8 cellular contexts compared by ENCODE assay signal in genomic region chr10:24209946-24210491, GRCh38. TPM values are rescaled to one million over a fixed set of nuclear protein-coding genes. Genes with fewer than 3 reads are reported as not detected.
DNase-seq lines count a peak whose midpoint lies in the region; ATAC-seq, FAIRE-seq and TF ChIP-seq lines count a peak whose summit lies in the region.

No MANE protein-coding gene starts in this region.

- H3K36me3 ChIP-seq in mucosa of descending colon (ENCODE audit: low read depth) (no peaks in the 10 kb centered on the region), transverse colon (no peaks in the 10 kb centered on the region)

- TF ChIP-seq EP300 in transverse colon (IDR thresholded peaks at IDR 0.05; ENCODE audit: low read depth), result no peak

- H3K9me3 ChIP-seq in mucosa of descending colon (no peaks in the 10 kb centered on the region), transverse colon (no peaks in the 10 kb centered on the region)

- H3K27ac Mint-ChIP-seq in chondrocyte (ENCODE audit: unreplicated experiment), result peak overlapping the region; percentile 45

- H3K27me3 Mint-ChIP-seq in chondrocyte (ENCODE audit: low read depth), result peaks cover 8% of the 10 kb centered on the region

- whole genome bisulfite sequencing in transverse colon (ENCODE audit: low coverage in 1 of 2), 2 donors, result 0 to 10% methylated on average over 3 to 10 of the region's 12 CpGs

- no peaks in the 10 kb centered on the region for H3K27me3 ChIP-seq in transverse colon

- H3K4me3 Mint-ChIP-seq in chondrocyte (ENCODE audit: unreplicated experiment), result peak overlapping the region; percentile 83

- ATAC-seq in GM18505 (IDR thresholded peaks at IDR 0.05; ENCODE audit: unreplicated experiment), result peak; percentile 68
- ATAC-seq in mucosa of descending colon, result peak; percentile 33

- H3K4me1 ChIP-seq in mucosa of descending colon (ENCODE audit: low read depth) (peaks cover 23% of the 10 kb centered on the region), transverse colon (peaks cover 16 to 43% (median 35%) of the 10 kb centered on the region in 4 donors)

- TF ChIP-seq CTCF in LNCaP clone FGC (IDR thresholded peaks at IDR 0.05; ENCODE audit: control insufficient read depth, extremely low read depth, insufficient read depth) (no peak), chondrocyte (IDR thresholded peaks at IDR 0.05) (no peak), mucosa of descending colon (IDR thresholded peaks at IDR 0.05) (no peak), transverse colon (IDR thresholded peaks at IDR 0.05) (no peak)

- H3K4me1 Mint-ChIP-seq in chondrocyte (ENCODE audit: low read depth), result peaks cover 28% of the 10 kb centered on the region

- peak overlapping the region; percentile 81 to 89 (median 87) for H3K27ac ChIP-seq in transverse colon

- peak overlapping the region; percentile 55 for H3K4me3 ChIP-seq in LNCaP clone FGC (ENCODE audit: low read depth, low read length)
- H3K4me3 ChIP-seq in mucosa of descending colon, result no peak overlapping the region
- H3K4me3 ChIP-seq in transverse colon, result peak overlapping the region in 3 of 4 donors; percentile 46 to 75 (median 58)

- peak; percentile 66 for FAIRE-seq in H54 (lab: Jason Lieb, UNC)

- intact Hi-C loops in mucosa of descending colon (cut with DNase I, micrococcal nuclease) (no loop called here), transverse colon (cut with DNase I; ENCODE audit: low total_unique reads) (no loop called here)

- no peaks in the 10 kb centered on the region for H3K36me3 Mint-ChIP-seq in chondrocyte (ENCODE audit: low read depth)

- H3K9me3 Mint-ChIP-seq in chondrocyte (ENCODE audit: low read depth), result no peaks in the 10 kb centered on the region

- TF ChIP-seq POLR2A in GM18505 (IDR thresholded peaks at IDR 0.05; ENCODE audit: borderline replicate concordance, extremely low read depth, insufficient read depth, insufficient read length), result no peak
- TF ChIP-seq POLR2A in H54 (IDR thresholded peaks at IDR 0.05; ENCODE audit: low read depth, low read length), result no peak
- no peak for TF ChIP-seq POLR2A in transverse colon (IDR thresholded peaks at IDR 0.05)

- in situ Hi-C loops in transverse colon (cut with MboI; ENCODE audit: low pct_ligation_motif_present in 1 of 4, low pct_unique_long_range_greater_than_20kb in 1 of 4, low sequenced_read_pairs in 3 of 4), result loop anchor here in 2 of 4 donors (25.0 kb wide), 2 partner anchors 302 to 898 kb away; no protein-coding TSS in a partner anchor

- peak; percentile 18 for DNase-seq in H54 (ENCODE audit: insufficient read length, low spot score)
- DNase-seq in LNCaP clone FGC (ENCODE audit: low read depth), result no peak
- no peak for DNase-seq in chondrocyte (ENCODE audit: low spot score)
- DNase-seq in mucosa of descending colon, result no peak
- no peak for DNase-seq in transverse colon
- DNase-seq in DMS153 treated with DMSO at 0.1 percent for 48 hours (lab: John Stamatoyannopoulos, UW; ENCODE audit: unreplicated experiment), result no peak
- DNase-seq in NCI-H1694 treated with DMSO at 0.1 percent for 48 hours (lab: John Stamatoyannopoulos, UW), result no peak

RNA-seq across cellular contexts. Expression of gene KIAA1217, which starts 1.1 kb away (rescaled TPM):
- 12.4 to 15.1 TPM (median 13.2 TPM) in 3 replicates for total RNA-seq in chondrocyte
- total RNA-seq in mucosa of descending colon, result 10 to 100 TPM; 49.5 to 94.5 (median 63.9) TPM
- 100 to 1,000 TPM in 1 of 4 donors, 10 to 100 TPM in 3; 56.5 to 175 (median 72.0) TPM for total RNA-seq in transverse colon
